Comparison of ENCODE assay signal across 20 cellular contexts in the genomic region with DNA sequence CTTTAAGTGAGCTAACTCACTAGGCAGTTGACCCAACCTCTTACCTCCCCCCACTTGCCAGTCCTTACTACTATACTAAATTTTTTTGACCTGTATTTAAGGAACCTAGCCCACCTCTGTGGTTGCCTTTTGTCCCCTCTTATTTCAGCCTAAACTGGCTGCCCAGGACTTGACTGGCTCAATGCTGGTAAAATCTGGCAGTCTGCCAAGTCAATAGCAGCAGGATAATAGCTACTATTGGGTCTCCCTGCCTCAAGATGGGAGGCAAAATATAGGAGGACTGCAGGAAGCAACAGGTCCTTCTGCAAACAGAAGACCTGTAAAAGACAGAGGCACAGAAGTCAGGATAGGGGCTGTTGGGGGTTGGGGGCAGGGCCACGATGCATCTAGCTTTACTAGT.
DNase-seq lines count a peak whose midpoint lies in the region; ATAC-seq, FAIRE-seq and TF ChIP-seq lines count a peak whose summit lies in the region.
"Had no signal": no experiment of that assay in that cellular context is flagged by ENCODE, and none has a peak within 500 bp of the region (broad histone marks: within the 10 kb centered on the region; RNA-seq: fewer than 3 reads in every experiment).

No MANE protein-coding gene starts in this region.

- no peak for TF ChIP-seq RAD21 in HepG2 (CRISPR knock-in tag; IDR thresholded peaks at IDR 0.05)

- no peaks in the 10 kb centered on the region for H4K20me1 ChIP-seq in HepG2 (ENCODE audit: insufficient read depth, low read length)

- H3K9me3 ChIP-seq in HepG2 (ENCODE audit: low read length) (no peaks in the 10 kb centered on the region), right lobe of liver (no peaks in the 10 kb centered on the region)
- H3K9me3 ChIP-seq: BE2C had no signal

- H3K9ac ChIP-seq in HepG2 (ENCODE audit: insufficient read depth, low read depth, low read length), result no peak overlapping the region

- no peak overlapping the region for H3K4me2 ChIP-seq in HepG2 (ENCODE audit: low read depth, low read length)
- H3K4me2 ChIP-seq: PC-9 had no signal

- ATAC-seq in HepG2 (no peak), right lobe of liver (no peak), GM21737 (IDR thresholded peaks at IDR 0.05; ENCODE audit: unreplicated experiment) (no peak), Right ventricle myocardium inferior (no peak)

- peak in 2 of 3 experiments; percentile 13 to 59 for DNase-seq in NCI-H1417 (lab: John Stamatoyannopoulos, UW)
- no peak for DNase-seq in NCI-H1417 treated with DMSO at 0.1 percent for 48 hours (lab: John Stamatoyannopoulos, UW)
- no peak for DNase-seq in HepG2 (ENCODE audit: low spot score)
- no peak for DNase-seq in right lobe of liver
- peak; percentile 66 for DNase-seq in NCI-H748 (lab: John Stamatoyannopoulos, UW; ENCODE audit: unreplicated experiment)
- peak; percentile 35 to 40 for DNase-seq in erythroblast (lab: John Stamatoyannopoulos, UW)
- DNase-seq in Right ventricle myocardium inferior (ENCODE audit: missing footprints), result no peak
- DNase-seq: BE2C; Calu3; CD4-positive, alpha-beta T cell; DND-41; HCEC 1CT; NCI-H2029; NCI-H526 treated with DMSO at 0.1 percent for 48 hours; PC-9; T-helper 2 cell had no signal

- no TSS peak for BruUV-seq in HepG2 (replicated peaks; lab: Mats Ljungman, UMichigan)

- TF ChIP-seq EP300 in HepG2 (IDR thresholded peaks at IDR 0.05; ENCODE audit: low read depth in 2 of 2, low read length in 2 of 2), result no peak
- no peak for TF ChIP-seq EP300 in HepG2 (CRISPR knock-in tag; IDR thresholded peaks at IDR 0.05; ENCODE audit: borderline replicate concordance)

- intact Hi-C loops in HepG2 (cut with micrococcal nuclease; ENCODE audit: unreplicated experiment), result no loop called here
- intact Hi-C loops in right lobe of liver (cut with DNase I), result no loop called here
- intact Hi-C loops in Right ventricle myocardium inferior (cut with DNase I), result no loop called here

- CTCF ChIA-PET in HepG2 (lab: Yijun Ruan, JAX; ENCODE audit: low intra/inter-chr PET ratio, low total read pairs), result no interaction called here

- 0% methylated on average over 1 of the region's 1 CpG for WGBS in HepG2 (ENCODE audit: low lambda C conversion rate)
- WGBS in right lobe of liver (ENCODE audit: insufficient coverage, low coverage, low lambda C conversion rate, missing lambda C conversion rate), result 60% methylated on average over 1 of the region's 1 CpG

- in situ Hi-C loops in HepG2 (cut with HindIII; ENCODE audit: extremely low pct_ligation_motif_present, low pct_unique_long_range_greater_than_20kb), result no loop called here

- H3K27ac ChIP-seq in HepG2 (ENCODE audit: extremely low read length, insufficient read depth, low read length) (no peak overlapping the region), right lobe of liver (no peak overlapping the region)
- H3K27ac ChIP-seq: PC-9, RWPE1 had no signal

- H3K27me3 ChIP-seq in HepG2 (ENCODE audit: control insufficient read depth in 1 of 2, insufficient read depth in 2 of 2, low read length in 2 of 2), result no peaks in the 10 kb centered on the region
- no peaks in the 10 kb centered on the region for H3K27me3 ChIP-seq in right lobe of liver
- H3K27me3 ChIP-seq: BE2C had no signal

- no peak for TF ChIP-seq POLR2A in HepG2 (IDR thresholded peaks at IDR 0.05; ENCODE audit: insufficient read depth in 1 of 2, low read depth in 2 of 2, low read length in 2 of 2)
- TF ChIP-seq POLR2A in right lobe of liver (IDR thresholded peaks at IDR 0.05), result no peak
- no peak for TF ChIP-seq POLR2A in erythroblast (IDR thresholded peaks at IDR 0.05; ENCODE audit: low read length)

- FAIRE-seq in HepG2 (lab: Jason Lieb, UNC), result no peak
- FAIRE-seq: G401.6, HTR-8/SVneo had no signal

- H3K36me3 ChIP-seq in HepG2 (replicated peaks in 1 of 2; ENCODE audit: control insufficient read depth in 1 of 2, insufficient read depth in 2 of 2, low read length in 2 of 2), result no peaks in the 10 kb centered on the region
- H3K36me3 ChIP-seq in right lobe of liver, result no peaks in the 10 kb centered on the region
- H3K36me3 ChIP-seq: BE2C had no signal

- POLR2A ChIA-PET in HepG2 (lab: Yijun Ruan, JAX), result no interaction called here

- TF ChIP-seq CTCF in HepG2 (CRISPR knock-in tag; IDR thresholded peaks at IDR 0.05), result no peak
- TF ChIP-seq CTCF in right lobe of liver (IDR thresholded peaks at IDR 0.05), result no peak

- H3K4me3 ChIP-seq in HepG2 (replicated peaks in 1 of 3; ENCODE audit: insufficient read depth in 1 of 3, low read depth in 2 of 3, low read length in 3 of 3) (no peak overlapping the region), right lobe of liver (no peak overlapping the region)
- H3K4me3 ChIP-seq: PC-9 had no signal

- no peak overlapping the region for H2AFZ ChIP-seq in HepG2 (ENCODE audit: low read length)
- H2AFZ ChIP-seq: PC-9 had no signal

- no peaks in the 10 kb centered on the region for H3K79me2 ChIP-seq in HepG2 (ENCODE audit: insufficient read depth, low read length)

- H3K4me1 ChIP-seq in HepG2 (ENCODE audit: insufficient read depth, low read length), result peaks cover 8% of the 10 kb centered on the region
- H3K4me1 ChIP-seq in right lobe of liver, result no peaks in the 10 kb centered on the region
- H3K4me1 ChIP-seq: BE2C had no signal

TF ChIP-seq in HepG2, 621 proteins besides CTCF, POLR2A, EP300 and RAD21:
- TF ChIP-seq, protein P1, sequence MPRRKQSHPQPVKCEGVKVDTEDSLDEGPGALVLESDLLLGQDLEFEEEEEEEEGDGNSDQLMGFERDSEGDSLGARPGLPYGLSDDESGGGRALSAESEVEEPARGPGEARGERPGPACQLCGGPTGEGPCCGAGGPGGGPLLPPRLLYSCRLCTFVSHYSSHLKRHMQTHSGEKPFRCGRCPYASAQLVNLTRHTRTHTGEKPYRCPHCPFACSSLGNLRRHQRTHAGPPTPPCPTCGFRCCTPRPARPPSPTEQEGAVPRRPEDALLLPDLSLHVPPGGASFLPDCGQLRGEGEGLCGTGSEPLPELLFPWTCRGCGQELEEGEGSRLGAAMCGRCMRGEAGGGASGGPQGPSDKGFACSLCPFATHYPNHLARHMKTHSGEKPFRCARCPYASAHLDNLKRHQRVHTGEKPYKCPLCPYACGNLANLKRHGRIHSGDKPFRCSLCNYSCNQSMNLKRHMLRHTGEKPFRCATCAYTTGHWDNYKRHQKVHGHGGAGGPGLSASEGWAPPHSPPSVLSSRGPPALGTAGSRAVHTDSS (CRISPR knock-in tag; conservative IDR thresholded peaks at IDR 0.05), result no peak
- TF ChIP-seq LCORL (IDR thresholded peaks at IDR 0.05) (peak; percentile 87), LCORL (CRISPR knock-in tag; IDR thresholded peaks at IDR 0.05) (no peak), ELF1 (CRISPR knock-in tag; IDR thresholded peaks at IDR 0.05) (no peak)

Comparison
In these comparisons a context has a peak if more than half of its experiments do, and no peak if none do; other contexts are left out.
1. DNase-seq: peak in NCI-H1417 (2 of 3), NCI-H748 (single experiment) and erythroblast (2 of 2); none in NCI-H1417 treated with DMSO at 0.1 percent for 48 hours (single experiment), HepG2 (single experiment), right lobe of liver (0 of 3) and Right ventricle myocardium inferior (single experiment).